ENCODE assay signal across 29 cellular contexts in the genomic region with DNA sequence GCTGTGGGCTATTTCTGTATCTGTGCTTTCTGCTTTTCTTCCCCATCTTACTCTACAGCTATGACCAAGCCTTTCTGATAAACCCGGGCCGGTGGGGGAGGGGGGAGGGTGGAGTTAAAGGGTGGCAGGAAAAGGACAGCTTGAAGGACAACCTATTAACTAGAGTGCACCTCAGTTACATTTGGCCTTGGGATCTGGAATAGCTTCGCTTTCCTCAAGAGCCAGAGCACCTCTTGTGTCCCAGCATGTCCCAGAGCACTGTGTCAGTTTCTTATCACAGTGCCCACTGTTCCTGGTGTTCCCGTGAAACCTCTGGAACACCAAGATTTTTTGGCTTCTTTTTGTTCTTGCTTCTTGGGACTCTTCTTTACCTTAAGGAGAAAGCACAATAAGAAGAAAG.
"Had no signal": no experiment of that assay in that cellular context is flagged by ENCODE, and none has a peak within 500 bp of the region (broad histone marks: within the 10 kb centered on the region; RNA-seq: fewer than 3 reads in every experiment).

No MANE protein-coding gene starts in this region.

- H3K9me3 Mint-ChIP-seq: naive B cell; natural killer cell; nephron progenitor cell; stimulated activated effector memory CD8-positive, alpha-beta T cell treated with anti-CD3 and anti-CD28 coated beads, Interleukin-12 subunit alpha, Interleukin-12 subunit beta, amount 100 ng/mL, for 72 hours; type B pancreatic cell had no signal

- H3K27me3 Mint-ChIP-seq: naive B cell, type B pancreatic cell had no signal

- H3K27ac ChIP-seq: hepatocyte, lower lobe of right lung, neural progenitor cell, neutrophil, parathyroid adenoma, psoas muscle, skin epidermis, suprapubic skin, thoracic aorta, tibial nerve, vagina had no signal

- H3K27ac Mint-ChIP-seq: mesothelial cell of epicardium; natural killer cell; nephron progenitor cell; neural progenitor cell; stimulated activated effector memory CD8-positive, alpha-beta T cell treated with anti-CD3 and anti-CD28 coated beads, Interleukin-12 subunit alpha, Interleukin-12 subunit beta, amount 100 ng/mL, for 72 hours; stimulated activated naive CD8-positive, alpha-beta T cell treated with anti-CD3 and anti-CD28 coated beads, Interleukin-15, Interleukin-2, amounts not matched to agents 100 ng/mL and 50 ng/mL, for 24 hours; type B pancreatic cell had no signal

- H3K27me3 ChIP-seq: heart right ventricle, hepatocyte, neural progenitor cell, neutrophil, suprapubic skin, tibial nerve, vagina had no signal

- ATAC-seq: lower lobe of right lung; natural killer cell; psoas muscle; sciatic nerve; stimulated activated effector memory CD8-positive, alpha-beta T cell treated with anti-CD3 and anti-CD28 coated beads, Interleukin-12 subunit alpha, Interleukin-12 subunit beta, amount 100 ng/mL, for 72 hours had no signal

- H3K36me3 ChIP-seq: heart right ventricle, lower lobe of right lung, neural progenitor cell, neutrophil, suprapubic skin, thoracic aorta, tibial nerve, vagina had no signal

- H3K4me3 Mint-ChIP-seq: mesothelial cell of epicardium; natural killer cell; nephron progenitor cell; neural progenitor cell; stimulated activated effector memory CD8-positive, alpha-beta T cell treated with anti-CD3 and anti-CD28 coated beads, Interleukin-12 subunit alpha, Interleukin-12 subunit beta, amount 100 ng/mL, for 72 hours; stimulated activated naive CD8-positive, alpha-beta T cell treated with anti-CD3 and anti-CD28 coated beads, Interleukin-15, Interleukin-2, amounts not matched to agents 100 ng/mL and 50 ng/mL, for 24 hours; type B pancreatic cell had no signal

- H3K4me1 Mint-ChIP-seq: mesothelial cell of epicardium; naive B cell; natural killer cell; nephron progenitor cell; neural progenitor cell; stimulated activated effector memory CD8-positive, alpha-beta T cell treated with anti-CD3 and anti-CD28 coated beads, Interleukin-12 subunit alpha, Interleukin-12 subunit beta, amount 100 ng/mL, for 72 hours had no signal

- H3K36me3 Mint-ChIP-seq: mesothelial cell of epicardium; naive B cell; natural killer cell; neural progenitor cell; stimulated activated effector memory CD8-positive, alpha-beta T cell treated with anti-CD3 and anti-CD28 coated beads, Interleukin-12 subunit alpha, Interleukin-12 subunit beta, amount 100 ng/mL, for 72 hours; type B pancreatic cell had no signal

- H3K4me1 ChIP-seq: lower lobe of right lung, neural progenitor cell, parathyroid adenoma, psoas muscle, suprapubic skin, tibial nerve, vagina had no signal

- DNase-seq: heart right ventricle; islet precursor cell; lower lobe of right lung; mammary epithelial cell; mesenchymal stem cell; naive B cell; natural killer cell; nephron progenitor cell; occipital lobe; psoas muscle; stimulated activated CD4-positive, alpha-beta T cell treated with anti-CD3 and anti-CD28 coated beads, Interleukin-12 subunit alpha, Interleukin-12 subunit beta, amount 100 ng/mL, for 4 hours; stimulated activated CD4-positive, alpha-beta T cell treated with anti-CD3 and anti-CD28 coated beads, Interleukin-15, amount 100 ng/mL, for 24 hours; stimulated activated CD4-positive, alpha-beta T cell treated with anti-CD3 and anti-CD28 coated beads, Interleukin-2, amount 100 ng/mL, for 24 hours; stimulated activated CD4-positive, alpha-beta T cell treated with anti-CD3 and anti-CD28 coated beads, Interleukin-4, amount 100 ng/mL, for 1 hour; stimulated activated naive CD4-positive, alpha-beta T cell had no signal

- H3K9me3 ChIP-seq: heart right ventricle, lower lobe of right lung, neutrophil, psoas muscle, thoracic aorta, tibial nerve, vagina had no signal

- H3K4me3 ChIP-seq: heart right ventricle, hepatocyte, lower lobe of right lung, neural progenitor cell, psoas muscle, skin epidermis, suprapubic skin, thoracic aorta, tibial nerve, vagina had no signal
